Comparison of ENCODE assay signal across 11 cellular contexts in genomic region chr16:7132465-7132864, GRCh38.
"Had no signal": no experiment of that assay in that cellular context is flagged by ENCODE, and none has a peak within 500 bp of the region (broad histone marks: within the 10 kb centered on the region; RNA-seq: fewer than 3 reads in every experiment).

No MANE protein-coding gene starts in this region.

- DNase-seq: GM23248, GOT3, H7, H9, HCEC 1CT, HFFc6 had no signal

- H3K9me3 ChIP-seq: HAP-1 had no signal

- H3K9ac ChIP-seq: GM23248 had no signal

- FAIRE-seq: H1, H54 had no signal

- H3K4me3 ChIP-seq: GM23248, GM23338, HAP-1 had no signal

- H2AFZ ChIP-seq: GM23248, GM23338 had no signal

- H3K4me1 ChIP-seq: HAP-1 had no signal

- H3K4me2 ChIP-seq: GM23338 had no signal

- H3K27ac ChIP-seq: GM23248 had no signal

- H3K36me3 ChIP-seq: HAP-1 had no signal

- ATAC-seq: GM23338, HCT116 had no signal
